In genomic region chr22:25420471-25420924, GRCh38 we compare ENCODE assay signal across 2 cellular contexts.
A peak's percentile ranks its signal among the peaks of the same experiment; 100 is the strongest.
TF ChIP-seq lines count a peak whose summit lies in the region.

No MANE protein-coding gene starts in this region.

TF ChIP-seq in IMR-90, 13 proteins besides CTCF, POLR2A, EP300 and RAD21:
- TF ChIP-seq RFX5 (IDR thresholded peaks at IDR 0.05; ENCODE audit: low read depth, low read length) (no peak), MXI1 (IDR thresholded peaks at IDR 0.05; ENCODE audit: borderline replicate concordance, low read depth, low read length) (no peak)

TF ChIP-seq in H1, 55 proteins besides CTCF, POLR2A, EP300 and RAD21:
- TF ChIP-seq MAX (IDR thresholded peaks at IDR 0.05) = peak; percentile 72
- no peak for TF ChIP-seq TEAD4 (IDR thresholded peaks at IDR 0.05; ENCODE audit: low read depth, low read length)
- no peak for TF ChIP-seq JUN (IDR thresholded peaks at IDR 0.05; ENCODE audit: low read depth, low read length)
- TF ChIP-seq E2F6 (IDR thresholded peaks at IDR 0.05) = peak; percentile 73
TF ChIP-seq in H1: peak in this region for 2.
